Comparison of ENCODE assay signal across 1 cellular context in genomic region chr5:140114341-140115185, GRCh38.
TF ChIP-seq lines count a peak whose summit lies in the region.

No MANE protein-coding gene starts in this region.

TF ChIP-seq in K562, 482 proteins besides CTCF, POLR2A, EP300 and RAD21 (continues in another document):
- TF ChIP-seq RBBP5 (IDR thresholded peaks at IDR 0.05; ENCODE audit: borderline replicate concordance, insufficient read depth, low read length, poor library complexity, severe bottlenecking) (peak; percentile 91), SFPQ (IDR thresholded peaks at IDR 0.05; ENCODE audit: low read depth, low read length) (no peak), NFYB (IDR thresholded peaks at IDR 0.05; ENCODE audit: extremely low read depth, insufficient read length) (no peak), PREB (CRISPR knock-in tag; IDR thresholded peaks at IDR 0.05) (no peak), ZNF324 (CRISPR knock-in tag; IDR thresholded peaks at IDR 0.05) (no peak), ZNF740 (CRISPR knock-in tag; IDR thresholded peaks at IDR 0.05) (0 out of 2 replicates have a peak, but pooled peaks have one; percentile 26), ZNF740 (tag; IDR thresholded peaks at IDR 0.05) (no peak), ZNF23 (CRISPR knock-in tag; IDR thresholded peaks at IDR 0.05) (no peak), ZBTB17 (CRISPR knock-in tag; IDR thresholded peaks at IDR 0.05) (0 out of 2 replicates have a peak, but pooled peaks have one; percentile 45), HSF4 (CRISPR knock-in tag; IDR thresholded peaks at IDR 0.05; ENCODE audit: borderline replicate concordance) (no peak), HOXB6 (CRISPR knock-in tag; IDR thresholded peaks at IDR 0.05; ENCODE audit: borderline replicate concordance) (no peak), TCF7L2 (IDR thresholded peaks at IDR 0.05; ENCODE audit: low read depth, low read length) (peak; percentile 53; the same call in 1 of the 2 replicates), ZNF217 (CRISPR knock-in tag; IDR thresholded peaks at IDR 0.05) (no peak), ZFP36 (IDR thresholded peaks at IDR 0.05; ENCODE audit: low read depth, low read length, partially characterized antibody) (no peak), TOE1 (IDR thresholded peaks at IDR 0.05; ENCODE audit: borderline replicate concordance) (0 out of 2 replicates have a peak, but pooled peaks have one; percentile 48), TOE1 (CRISPR knock-in tag; IDR thresholded peaks at IDR 0.05; ENCODE audit: borderline replicate concordance, low read depth) (no peak), ZNF668 (CRISPR knock-in tag; IDR thresholded peaks at IDR 0.05) (no peak), LCOR (CRISPR knock-in tag; IDR thresholded peaks at IDR 0.05) (peak; percentile 36; the same call in 1 of the 2 replicates), ZNF407 (IDR thresholded peaks at IDR 0.05; ENCODE audit: low read depth) (no peak; the same call in 1 of the 2 replicates), HDAC8 (tag; IDR thresholded peaks at IDR 0.05) (no peak), NR2C2 (CRISPR knock-in tag; IDR thresholded peaks at IDR 0.05) (peak; percentile 53; the same call in 1 of the 2 replicates), NR2C2 (tag; IDR thresholded peaks at IDR 0.05) (no peak), ZNF699 (CRISPR knock-in tag; IDR thresholded peaks at IDR 0.05; ENCODE audit: insufficient replicate concordance) (no peak), BCOR (IDR thresholded peaks at IDR 0.05) (no peak), HDGF (IDR thresholded peaks at IDR 0.05) (peak; percentile 44; the same call in 1 of the 2 replicates), SLC30A9 (CRISPR knock-in tag; IDR thresholded peaks at IDR 0.05) (no peak), GTF2E2 (tag; IDR thresholded peaks at IDR 0.05) (peak; percentile 58; the same call in 1 of the 2 replicates), E2F4 (CRISPR knock-in tag; IDR thresholded peaks at IDR 0.05; ENCODE audit: low read depth) (no peak), HDAC1 (IDR thresholded peaks at IDR 0.05) (0 out of 4 replicates have a peak, but pooled peaks of 1 of the 2 experiments have one; percentile 16), OTX1 (CRISPR knock-in tag; IDR thresholded peaks at IDR 0.05) (no peak), EWSR1 (IDR thresholded peaks at IDR 0.05; ENCODE audit: borderline replicate concordance, low read depth, partially characterized antibody) (no peak), ZNF41 (CRISPR knock-in tag; conservative IDR thresholded peaks at IDR 0.05) (no peak), GATAD2A (IDR thresholded peaks at IDR 0.05) (no peak), CC2D1A (IDR thresholded peaks at IDR 0.05) (no peak), GABPB1 (CRISPR knock-in tag; IDR thresholded peaks at IDR 0.05) (no peak; the same call in 1 of the 2 replicates), RBM17 (IDR thresholded peaks at IDR 0.05; ENCODE audit: borderline replicate concordance, low read depth, low read length) (no peak), SUPT5H (IDR thresholded peaks at IDR 0.05) (no peak), SMARCC2 (IDR thresholded peaks at IDR 0.05; ENCODE audit: low read depth) (no peak), HNRNPL (IDR thresholded peaks at IDR 0.05; ENCODE audit: low read depth, low read length) (0 out of 2 replicates have a peak, but pooled peaks have one; percentile 7), RUNX1 (IDR thresholded peaks at IDR 0.05; ENCODE audit: low read depth) (no peak), ZNF511 (CRISPR knock-in tag; IDR thresholded peaks at IDR 0.05) (no peak), RREB1 (CRISPR knock-in tag; IDR thresholded peaks at IDR 0.05) (0 out of 2 replicates have a peak, but pooled peaks have one; percentile 60), PCBP1 (IDR thresholded peaks at IDR 0.05; ENCODE audit: low read depth, low read length, poor library complexity, severe bottlenecking) (no peak), NFE2L1 (tag; IDR thresholded peaks at IDR 0.05; ENCODE audit: borderline replicate concordance, low read depth) (no peak), ZNF263 (CRISPR knock-in tag; IDR thresholded peaks at IDR 0.05; ENCODE audit: borderline replicate concordance) (0 out of 2 replicates have a peak, but pooled peaks have one; percentile 29)
